34 cellular contexts compared by ENCODE assay signal in the genomic region with DNA sequence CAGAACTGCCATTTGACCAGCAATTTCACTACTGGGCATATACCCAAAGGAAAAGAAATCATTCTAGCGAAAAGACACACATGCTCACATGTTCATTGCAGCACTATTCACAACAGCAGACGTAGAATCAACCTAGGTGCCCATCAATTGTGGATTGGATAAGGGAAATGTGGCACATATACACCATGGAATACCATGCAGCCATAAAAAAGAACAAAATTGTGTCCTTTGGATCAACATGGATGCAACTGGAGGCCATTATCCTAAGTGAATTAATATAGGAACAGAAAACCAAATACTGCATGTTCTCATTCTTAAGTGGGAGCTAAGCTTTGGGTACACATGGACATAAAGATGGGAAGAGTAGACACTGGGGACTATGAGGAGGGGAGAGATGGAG.
"Had no signal": no experiment of that assay in that cellular context is flagged by ENCODE, and none has a peak within 500 bp of the region (broad histone marks: within the 10 kb centered on the region; RNA-seq: fewer than 3 reads in every experiment).

No MANE protein-coding gene starts in this region.

- DNase-seq: Kasumi-1, MG63, MM.1S, MV-4-11, NCI-H1048, NCI-H1092, NCI-H1092 treated with DMSO at 0.1 percent for 48 hours, NCI-H1105, NCI-H1105 treated with DMSO at 0.1 percent for 48 hours, NCI-H1417, NCI-H1417 treated with DMSO at 0.1 percent for 48 hours, NCI-H1436, NCI-H1436 treated with DMSO at 0.1 percent for 48 hours, NCI-H146, NCI-H1694, NCI-H1694 treated with DMSO at 0.1 percent for 48 hours, NCI-H187, NCI-H1930, NCI-H2029, NCI-H2029 treated with DMSO at 0.1 percent for 48 hours, NCI-H2081, NCI-H2081 treated with DMSO at 0.1 percent for 48 hours, NCI-H2107, NCI-H2171, NCI-H2171 treated with DMSO at 0.1 percent for 48 hours, NCI-H2227 treated with DMSO at 0.1 percent for 48 hours, NCI-H226, NCI-H345, NCI-H446 treated with DMSO at 0.1 percent for 48 hours, NCI-H510A, NCI-H510A treated with DMSO at 0.1 percent for 48 hours, NCI-H524, NCI-H524 treated with DMSO at 0.1 percent for 48 hours, NCI-H526 had no signal

- H3K27me3 ChIP-seq: MG63 had no signal

- H3K9me3 ChIP-seq: MG63 had no signal

- H3K4me3 ChIP-seq: MG63 had no signal

- H3K36me3 ChIP-seq: MG63 had no signal
